In genomic region chr4:27006646-27007045, GRCh38 we compare ENCODE assay signal across 20 cellular contexts.
DNase-seq lines count a peak whose midpoint lies in the region; ATAC-seq and TF ChIP-seq lines count a peak whose summit lies in the region.
"Had no signal": no experiment of that assay in that cellular context is flagged by ENCODE, and none has a peak within 500 bp of the region (broad histone marks: within the 10 kb centered on the region; RNA-seq: fewer than 3 reads in every experiment).

No MANE protein-coding gene starts in this region.

- CTCF ChIA-PET in CD4-positive, alpha-beta T cell (lab: Charles Lee) = interaction anchor here (1.1 to 1.5 kb wide), 2 partner anchors 9 to 90 kb away, joined by 3 read pairs; no protein-coding TSS in a partner anchor

- intact Hi-C loops in CD4-positive, alpha-beta T cell (cut with DNase I, micrococcal nuclease) = loop anchor here in 1 of 2 experiments (5.0 kb wide), 2 partner anchors 149 to 424 kb away; partner anchors contain the start of gene TBC1D19
- intact Hi-C loops in natural killer cell (cut with micrococcal nuclease) = no loop called here

- DNase-seq in CD4-positive, alpha-beta T cell = no peak
- DNase-seq in HFFc6 (no peak), natural killer cell (no peak), GM03348 (ENCODE audit: low spot score) (no peak), NCI-H510A treated with DMSO at 0.1 percent for 48 hours (lab: John Stamatoyannopoulos, UW) (no peak)
- no peak for DNase-seq in activated effector memory CD4-positive, alpha-beta T cell treated with Interleukin-2 at 50 U/mL for 16 hours
- DNase-seq: activated CD8-positive, alpha-beta memory T cell treated with anti-CD3 and anti-CD28 coated beads for 24 hours; activated gamma-delta T cell treated with Interleukin-2 at 50 U/mL for 16 hours; DMS 273 treated with DMSO at 0.1 percent for 48 hours; erythroblast; glutamatergic neuron; NCI-H1092; NCI-H2107; NCI-H748 treated with DMSO at 0.1 percent for 48 hours; stimulated activated CD4-positive, alpha-beta T cell treated with anti-CD3 and anti-CD28 coated beads, Interleukin-1b, Interleukin-23, amount 100 ng/mL, for 48 hours; SW 1271 had no signal

- POLR2A ChIA-PET in CD4-positive, alpha-beta T cell (lab: Charles Lee) = interaction anchor here (0.6 to 3.6 kb wide), 6 partner anchors 14 to 687 kb away, joined by 3 to 21 read pairs (median 4); partner anchors contain the start of gene STIM2

- no peaks in the 10 kb centered on the region for H3K9me3 ChIP-seq in CD4-positive, alpha-beta T cell (ENCODE audit: control insufficient read depth, low read length)

- H3K9me3 Mint-ChIP-seq in CD4-positive, alpha-beta T cell = no peaks in the 10 kb centered on the region
- H3K9me3 Mint-ChIP-seq in HFFc6 (no peaks in the 10 kb centered on the region), natural killer cell (no peaks in the 10 kb centered on the region)
- no peaks in the 10 kb centered on the region for H3K9me3 Mint-ChIP-seq in activated T-helper 17 cell treated with anti-CD3 and anti-CD28 coated beads, Interleukin-2, amount 50 U/mL, for 72 hours
- H3K9me3 Mint-ChIP-seq: IgD-negative memory B cell had no signal

- TF ChIP-seq CTCF in CD4-positive, alpha-beta T cell (IDR thresholded peaks at IDR 0.05) = no peak
- TF ChIP-seq CTCF in HFFc6 (IDR thresholded peaks at IDR 0.05) = no peak
- TF ChIP-seq CTCF in natural killer cell (IDR thresholded peaks at IDR 0.05) = no peak

- H3K4me1 Mint-ChIP-seq in CD4-positive, alpha-beta T cell (ENCODE audit: low read depth) = peaks cover 49% of the 10 kb centered on the region
- peaks cover 80% of the 10 kb centered on the region for H3K4me1 Mint-ChIP-seq in HFFc6 (ENCODE audit: low read depth)
- peaks cover 13% of the 10 kb centered on the region for H3K4me1 Mint-ChIP-seq in activated T-helper 17 cell treated with anti-CD3 and anti-CD28 coated beads, Interleukin-2, amount 50 U/mL, for 72 hours
- peaks cover 24 to 28% of the 10 kb centered on the region in 2 donors for H3K4me1 Mint-ChIP-seq in natural killer cell

- H3K27me3 ChIP-seq in CD4-positive, alpha-beta T cell (ENCODE audit: control insufficient read depth, insufficient read depth, low read length) = no peaks in the 10 kb centered on the region

- no peak for ATAC-seq in CD4-positive, alpha-beta T cell (ENCODE audit: poor library complexity)
- ATAC-seq in activated T-helper 17 cell treated with anti-CD3 and anti-CD28 coated beads, Interleukin-2, amount 50 U/mL, for 72 hours (replicated peaks) = no peak
- ATAC-seq in natural killer cell (no peak), GM21717 (IDR thresholded peaks at IDR 0.05; ENCODE audit: unreplicated experiment) (no peak)

- H3K27ac ChIP-seq in CD4-positive, alpha-beta T cell (ENCODE audit: low read depth, low read length) = no peak overlapping the region
- H3K27ac ChIP-seq: RWPE1 had no signal

- no peak overlapping the region for H3K4me3 Mint-ChIP-seq in CD4-positive, alpha-beta T cell
- H3K4me3 Mint-ChIP-seq in HFFc6 (peak overlapping the region; percentile 80), natural killer cell (no peak overlapping the region)
- no peak overlapping the region for H3K4me3 Mint-ChIP-seq in activated T-helper 17 cell treated with anti-CD3 and anti-CD28 coated beads, Interleukin-2, amount 50 U/mL, for 72 hours
- H3K4me3 Mint-ChIP-seq: IgD-negative memory B cell had no signal

- peaks cover 50% of the 10 kb centered on the region for H3K36me3 Mint-ChIP-seq in CD4-positive, alpha-beta T cell (ENCODE audit: low read depth)
- no peaks in the 10 kb centered on the region for H3K36me3 Mint-ChIP-seq in HFFc6 (ENCODE audit: low read depth)
- peaks cover 78% of the 10 kb centered on the region for H3K36me3 Mint-ChIP-seq in activated T-helper 17 cell treated with anti-CD3 and anti-CD28 coated beads, Interleukin-2, amount 50 U/mL, for 72 hours (ENCODE audit: low read depth)
- peaks cover 5% of the 10 kb centered on the region for H3K36me3 Mint-ChIP-seq in natural killer cell

- H3K27ac Mint-ChIP-seq in CD4-positive, alpha-beta T cell = peak overlapping the region; percentile 71
- H3K27ac Mint-ChIP-seq in HFFc6 (peak overlapping the region; percentile 51), natural killer cell (peak overlapping the region; percentile 45 to 66)
- H3K27ac Mint-ChIP-seq in activated T-helper 17 cell treated with anti-CD3 and anti-CD28 coated beads, Interleukin-2, amount 50 U/mL, for 72 hours = peak overlapping the region; percentile 25

- no peaks in the 10 kb centered on the region for H3K27me3 Mint-ChIP-seq in CD4-positive, alpha-beta T cell
- no peaks in the 10 kb centered on the region; the same call in 1 of the 2 replicates for H3K27me3 Mint-ChIP-seq in HFFc6 (ENCODE audit: insufficient read depth)
- no peaks in the 10 kb centered on the region for H3K27me3 Mint-ChIP-seq in activated T-helper 17 cell treated with anti-CD3 and anti-CD28 coated beads, Interleukin-2, amount 50 U/mL, for 72 hours
- no peaks in the 10 kb centered on the region for H3K27me3 Mint-ChIP-seq in natural killer cell (ENCODE audit: low read depth in 2 of 2)
- H3K27me3 Mint-ChIP-seq: IgD-negative memory B cell had no signal
